In the genomic region with DNA sequence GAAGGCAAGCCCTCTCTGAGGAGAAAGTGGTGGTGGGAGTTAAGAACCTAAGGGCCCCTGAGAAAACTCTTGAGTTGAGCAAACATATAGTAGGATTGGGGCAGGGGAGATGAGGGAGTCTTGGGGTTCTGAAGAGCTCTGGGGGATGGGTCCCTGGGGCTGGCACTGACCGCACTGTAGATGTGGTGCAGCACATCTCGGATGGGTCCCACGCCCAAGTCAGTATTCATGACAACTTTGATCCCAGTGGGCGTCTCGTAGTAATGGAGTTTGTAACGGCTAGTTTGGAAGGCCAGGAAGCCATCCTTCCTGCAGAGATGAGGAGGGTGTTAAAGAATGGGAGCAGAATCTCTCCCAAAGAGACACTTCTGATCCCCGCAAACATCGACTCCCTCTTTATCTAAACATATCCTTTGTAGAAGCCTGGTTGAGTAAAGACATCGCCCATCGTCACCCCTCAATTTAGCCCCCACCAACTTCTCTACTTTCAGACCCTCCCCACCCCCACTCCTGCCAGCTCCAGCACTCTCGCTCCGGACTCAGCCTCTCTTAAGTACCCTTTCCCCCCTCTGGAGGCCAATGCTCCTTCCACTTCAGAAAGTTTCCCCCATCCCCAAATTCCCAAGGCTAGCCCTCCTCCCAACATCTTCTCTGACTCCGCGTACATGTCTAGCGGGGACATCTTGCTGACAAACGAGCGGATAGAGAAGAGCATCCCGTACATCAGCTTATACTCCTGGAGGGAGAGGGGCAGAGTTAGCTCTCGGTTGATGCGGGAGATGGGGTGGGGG, we compare ENCODE assay signal across 8 cellular contexts. TPM values are rescaled to one million over a fixed set of nuclear protein-coding genes. Genes with fewer than 3 reads are reported as not detected.
A peak's percentile ranks its signal among the peaks of the same experiment; 100 is the strongest.
DNase-seq lines count a peak whose midpoint lies in the region; ATAC-seq lines count a peak whose summit lies in the region.

No MANE protein-coding gene starts in this region.

- POLR2A ChIA-PET in activated CD4-positive, alpha-beta memory T cell treated with anti-CD3 and anti-CD28 coated beads, Interleukin-2, amount 10 ng/mL, durations not matched to agents 7 days and 5 days (lab: Charles Lee): interaction anchor here (0.5 to 6.9 kb wide), 16 partner anchors 9 to 412 kb away, joined by 3 to 144 read pairs (median 10); a partner anchor contains a TSS

- peak overlapping the region; percentile 90 for H3K4me3 ChIP-seq in iPS-11a (ENCODE audit: low read depth, low read length)

- H3K4me3 Mint-ChIP-seq in activated CD4-positive, alpha-beta memory T cell treated with anti-CD3 and anti-CD28 coated beads, Interleukin-2, amount 10 ng/mL, durations not matched to agents 7 days and 5 days: peak overlapping the region; percentile 93
- peak overlapping the region; percentile 88 for H3K4me3 Mint-ChIP-seq in stimulated activated memory B cell treated with anti-CD40 and anti-IgM and Interleukin-4, amounts not matched to agents 10 μg/mL and 1 μg/mL and 100 μg/mL, for 72 hours

- no peak for ATAC-seq in stimulated activated memory B cell treated with anti-CD40 and anti-IgM and Interleukin-4, amounts not matched to agents 10 μg/mL and 1 μg/mL and 100 μg/mL, for 72 hours
- no peak for ATAC-seq in GM21515 (IDR thresholded peaks at IDR 0.05; ENCODE audit: unreplicated experiment)

- H3K27ac Mint-ChIP-seq in activated CD4-positive, alpha-beta memory T cell treated with anti-CD3 and anti-CD28 coated beads, Interleukin-2, amount 10 ng/mL, durations not matched to agents 7 days and 5 days: peak overlapping the region; percentile 87
- H3K27ac Mint-ChIP-seq in stimulated activated memory B cell treated with anti-CD40 and anti-IgM and Interleukin-4, amounts not matched to agents 10 μg/mL and 1 μg/mL and 100 μg/mL, for 72 hours: peak overlapping the region; percentile 83

- DNase-seq in NCI-H748 (lab: John Stamatoyannopoulos, UW; ENCODE audit: unreplicated experiment): peak; percentile 54
- no peak for DNase-seq in NCI-H748 treated with DMSO at 0.1 percent for 48 hours (lab: John Stamatoyannopoulos, UW)
- no peak for DNase-seq in activated CD4-positive, alpha-beta memory T cell treated with anti-CD3 and anti-CD28 coated beads, Interleukin-2, amount 10 ng/mL, durations not matched to agents 7 days and 5 days
- no peak for DNase-seq in cerebellar nuclear complex (lab: John Stamatoyannopoulos, UW)
- no peak for DNase-seq in NCI-H187 treated with DMSO at 0.1 percent for 48 hours (lab: John Stamatoyannopoulos, UW)

- H3K27me3 Mint-ChIP-seq in activated CD4-positive, alpha-beta memory T cell treated with anti-CD3 and anti-CD28 coated beads, Interleukin-2, amount 10 ng/mL, durations not matched to agents 7 days and 5 days: no peaks in the 10 kb centered on the region
- no peaks in the 10 kb centered on the region for H3K27me3 Mint-ChIP-seq in stimulated activated memory B cell treated with anti-CD40 and anti-IgM and Interleukin-4, amounts not matched to agents 10 μg/mL and 1 μg/mL and 100 μg/mL, for 72 hours

- peaks cover 37% of the 10 kb centered on the region for H3K36me3 Mint-ChIP-seq in activated CD4-positive, alpha-beta memory T cell treated with anti-CD3 and anti-CD28 coated beads, Interleukin-2, amount 10 ng/mL, durations not matched to agents 7 days and 5 days (ENCODE audit: low read depth)
- peaks cover 20% of the 10 kb centered on the region for H3K36me3 Mint-ChIP-seq in stimulated activated memory B cell treated with anti-CD40 and anti-IgM and Interleukin-4, amounts not matched to agents 10 μg/mL and 1 μg/mL and 100 μg/mL, for 72 hours

- peaks cover 51% of the 10 kb centered on the region for H3K4me1 Mint-ChIP-seq in activated CD4-positive, alpha-beta memory T cell treated with anti-CD3 and anti-CD28 coated beads, Interleukin-2, amount 10 ng/mL, durations not matched to agents 7 days and 5 days
- H3K4me1 Mint-ChIP-seq in stimulated activated memory B cell treated with anti-CD40 and anti-IgM and Interleukin-4, amounts not matched to agents 10 μg/mL and 1 μg/mL and 100 μg/mL, for 72 hours: peaks cover 40% of the 10 kb centered on the region

- CTCF ChIA-PET in activated CD4-positive, alpha-beta memory T cell treated with anti-CD3 and anti-CD28 coated beads, Interleukin-2, amount 10 ng/mL, durations not matched to agents 7 days and 5 days (lab: Charles Lee): interaction anchor here (0.6 to 2.8 kb wide), 11 partner anchors 9 to 244 kb away, joined by 3 to 54 read pairs (median 3); a partner anchor contains a TSS

- no peaks in the 10 kb centered on the region for H3K9me3 Mint-ChIP-seq in activated CD4-positive, alpha-beta memory T cell treated with anti-CD3 and anti-CD28 coated beads, Interleukin-2, amount 10 ng/mL, durations not matched to agents 7 days and 5 days
- H3K9me3 Mint-ChIP-seq in stimulated activated memory B cell treated with anti-CD40 and anti-IgM and Interleukin-4, amounts not matched to agents 10 μg/mL and 1 μg/mL and 100 μg/mL, for 72 hours: no peaks in the 10 kb centered on the region

RNA-seq across cellular contexts. Expression of a gene that starts 0.7 kb away (rescaled TPM):
- total RNA-seq in activated CD4-positive, alpha-beta memory T cell treated with anti-CD3 and anti-CD28 coated beads, Interleukin-2, amount 10 ng/mL, durations not matched to agents 7 days and 5 days: 100 to 1,000 TPM; 238 to 244 TPM

RNA-seq across cellular contexts. Expression of a gene that starts 1.0 kb away (rescaled TPM):
- 10 to 100 TPM; 58.8 to 64.6 TPM for total RNA-seq in activated CD4-positive, alpha-beta memory T cell treated with anti-CD3 and anti-CD28 coated beads, Interleukin-2, amount 10 ng/mL, durations not matched to agents 7 days and 5 days

RNA-seq across cellular contexts. Expression of a gene that starts 1.4 kb away (rescaled TPM):
- 1 to 10 TPM; 7.7 to 8.4 TPM for total RNA-seq in activated CD4-positive, alpha-beta memory T cell treated with anti-CD3 and anti-CD28 coated beads, Interleukin-2, amount 10 ng/mL, durations not matched to agents 7 days and 5 days

RNA-seq across cellular contexts. Expression of a gene that starts 14.9 kb away (rescaled TPM):
- total RNA-seq in activated CD4-positive, alpha-beta memory T cell treated with anti-CD3 and anti-CD28 coated beads, Interleukin-2, amount 10 ng/mL, durations not matched to agents 7 days and 5 days: 1 to 10 TPM; 3.6 to 3.7 TPM

RNA-seq across cellular contexts. Expression of a gene that starts 42.4 kb away (rescaled TPM):
- 100 to 1,000 TPM; 127 to 131 TPM for total RNA-seq in activated CD4-positive, alpha-beta memory T cell treated with anti-CD3 and anti-CD28 coated beads, Interleukin-2, amount 10 ng/mL, durations not matched to agents 7 days and 5 days
